ENCODE assay signal across 8 cellular contexts in genomic region chr19:1264801-1265610, GRCh38. TPM values are rescaled to one million over a fixed set of nuclear protein-coding genes. Genes with fewer than 3 reads are reported as not detected.
A peak's percentile ranks its signal among the peaks of the same experiment; 100 is the strongest.
DNase-seq lines count a peak whose midpoint lies in the region; ATAC-seq and TF ChIP-seq lines count a peak whose summit lies in the region.

No MANE protein-coding gene starts in this region.

- H3K4me3 ChIP-seq in heart right ventricle, result peak overlapping the region in 3 of 10 donors; percentile 59 to 62 (median 62)

- peaks cover 51 to 75% (median 68%) of the 10 kb centered on the region in 9 donors for H3K4me1 ChIP-seq in heart right ventricle

- H3K27me3 Mint-ChIP-seq in activated naive CD8-positive, alpha-beta T cell, result no peaks in the 10 kb centered on the region
- H3K27me3 Mint-ChIP-seq in activated naive CD8-positive, alpha-beta T cell treated with anti-CD3 and anti-CD28 coated beads for 36 hours, result peaks cover 1% of the 10 kb centered on the region
- H3K27me3 Mint-ChIP-seq in activated T-cell treated with anti-CD3 and anti-CD28 coated beads, Interleukin-2, amount 50 U/mL, for 4 hours (ENCODE audit: low read depth), result no peaks in the 10 kb centered on the region

- H3K9me3 Mint-ChIP-seq in activated naive CD8-positive, alpha-beta T cell (ENCODE audit: low read depth), result no peaks in the 10 kb centered on the region
- H3K9me3 Mint-ChIP-seq in activated naive CD8-positive, alpha-beta T cell treated with anti-CD3 and anti-CD28 coated beads for 36 hours, result no peaks in the 10 kb centered on the region
- no peaks in the 10 kb centered on the region for H3K9me3 Mint-ChIP-seq in activated T-cell treated with anti-CD3 and anti-CD28 coated beads, Interleukin-2, amount 50 U/mL, for 4 hours

- 70 to 74% methylated on average over 26 of the region's 26 CpGs for WGBS in heart right ventricle, 2 donors

- intact Hi-C loops in heart right ventricle (cut with DNase I) (no loop called here), sciatic nerve (cut with DNase I) (no loop called here)

- no peak for ATAC-seq in activated T-cell treated with anti-CD3 and anti-CD28 coated beads, Interleukin-2, amount 50 U/mL, for 4 hours
- peak in 4 of 8 donors; percentile 5 to 18 (median 8) for ATAC-seq in heart right ventricle
- ATAC-seq in sciatic nerve, result peak; percentile 12

- no peaks in the 10 kb centered on the region for H3K36me3 ChIP-seq in heart right ventricle

- H3K27ac Mint-ChIP-seq in activated naive CD8-positive, alpha-beta T cell, result peak overlapping the region; percentile 41
- H3K27ac Mint-ChIP-seq in activated naive CD8-positive, alpha-beta T cell treated with anti-CD3 and anti-CD28 coated beads for 36 hours, result no peak overlapping the region

- peaks cover 41% of the 10 kb centered on the region for H3K4me1 Mint-ChIP-seq in activated naive CD8-positive, alpha-beta T cell (ENCODE audit: low read depth)
- H3K4me1 Mint-ChIP-seq in activated naive CD8-positive, alpha-beta T cell treated with anti-CD3 and anti-CD28 coated beads for 36 hours, result peaks cover 48% of the 10 kb centered on the region
- H3K4me1 Mint-ChIP-seq in activated T-cell treated with anti-CD3 and anti-CD28 coated beads, Interleukin-2, amount 50 U/mL, for 4 hours (ENCODE audit: low read depth), result peaks cover 52% of the 10 kb centered on the region

- H3K36me3 Mint-ChIP-seq in activated naive CD8-positive, alpha-beta T cell, result no peaks in the 10 kb centered on the region
- peaks cover 19% of the 10 kb centered on the region for H3K36me3 Mint-ChIP-seq in activated naive CD8-positive, alpha-beta T cell treated with anti-CD3 and anti-CD28 coated beads for 36 hours
- H3K36me3 Mint-ChIP-seq in activated T-cell treated with anti-CD3 and anti-CD28 coated beads, Interleukin-2, amount 50 U/mL, for 4 hours (ENCODE audit: insufficient read depth), result peaks cover under 1% of the 10 kb centered on the region

- TF ChIP-seq CTCF in heart right ventricle (IDR thresholded peaks at IDR 0.05), result no peak

- H3K4me3 Mint-ChIP-seq in activated naive CD8-positive, alpha-beta T cell, result peak overlapping the region; percentile 66
- H3K4me3 Mint-ChIP-seq in activated naive CD8-positive, alpha-beta T cell treated with anti-CD3 and anti-CD28 coated beads for 36 hours, result no peak overlapping the region
- peak overlapping the region; percentile 26 for H3K4me3 Mint-ChIP-seq in activated T-cell treated with anti-CD3 and anti-CD28 coated beads, Interleukin-2, amount 50 U/mL, for 4 hours

- no peak for DNase-seq in activated naive CD8-positive, alpha-beta T cell treated with anti-CD3 and anti-CD28 coated beads for 36 hours
- DNase-seq in activated T-cell treated with anti-CD3 and anti-CD28 coated beads, Interleukin-2, amount 50 U/mL, for 4 hours, result no peak
- DNase-seq in heart right ventricle (peak; percentile 72 to 77), sciatic nerve (ENCODE audit: low spot score) (peak; percentile 83), iPS-NIHi11 (ENCODE audit: low spot score) (no peak), SIG-M5 treated with dmso at 0.1 percent for 504 hours (lab: John Stamatoyannopoulos, UW; ENCODE audit: unreplicated experiment) (no peak), SKM-1 (lab: John Stamatoyannopoulos, UW; ENCODE audit: unreplicated experiment) (no peak)

- H3K27ac ChIP-seq in heart right ventricle, result peak overlapping the region; percentile 59 to 100 (median 90)

- H3K9me3 ChIP-seq in heart right ventricle, result no peaks in the 10 kb centered on the region

- H3K27me3 ChIP-seq in heart right ventricle, result no peaks in the 10 kb centered on the region

RNA-seq across cellular contexts. Expression of gene CIRBP, which starts 4.1 kb away (rescaled TPM):
- 100 to 1,000 TPM; 208 to 216 TPM for total RNA-seq in activated naive CD8-positive, alpha-beta T cell treated with anti-CD3 and anti-CD28 coated beads for 36 hours
- 100 to 1,000 TPM; 269 to 294 (median 285) TPM for total RNA-seq in activated T-cell treated with anti-CD3 and anti-CD28 coated beads, Interleukin-2, amount 50 U/mL, for 4 hours
- total RNA-seq in heart right ventricle, result 100 to 1,000 TPM; 227 to 356 (median 280) TPM
- 100 to 1,000 TPM; 180 to 344 TPM for polyA plus RNA-seq in heart right ventricle
- 550 TPM for total RNA-seq in sciatic nerve

RNA-seq across cellular contexts. Expression of gene FAM174C, which starts 10.3 kb away (rescaled TPM):
- 100 to 1,000 TPM in 1 of 2 experiments, 10 to 100 TPM in 1; 99.8 to 101 TPM for total RNA-seq in activated naive CD8-positive, alpha-beta T cell treated with anti-CD3 and anti-CD28 coated beads for 36 hours
- 100 to 1,000 TPM; 189 to 199 (median 194) TPM for total RNA-seq in activated T-cell treated with anti-CD3 and anti-CD28 coated beads, Interleukin-2, amount 50 U/mL, for 4 hours
- total RNA-seq in heart right ventricle (10 to 100 TPM in 7 of 10 donors, 1 to 10 TPM in 3; 8.2 to 19.0 (median 12.7) TPM), sciatic nerve (21.4 TPM)
- 10 to 100 TPM; 40.2 to 70.2 TPM for polyA plus RNA-seq in heart right ventricle

RNA-seq across cellular contexts. Expression of gene MIDN, which starts 16.6 kb away (rescaled TPM):
- total RNA-seq in activated naive CD8-positive, alpha-beta T cell treated with anti-CD3 and anti-CD28 coated beads for 36 hours, result 10 to 100 TPM; 29.3 to 29.6 TPM
- 10 to 100 TPM; 63.2 to 70.0 (median 68.7) TPM for total RNA-seq in activated T-cell treated with anti-CD3 and anti-CD28 coated beads, Interleukin-2, amount 50 U/mL, for 4 hours
- total RNA-seq in heart right ventricle (100 to 1,000 TPM in 2 of 10 donors, 10 to 100 TPM in 8; 45.9 to 236 (median 68.5) TPM), sciatic nerve (117 TPM)
- polyA plus RNA-seq in heart right ventricle, result 10 to 100 TPM; 22.7 to 48.6 TPM

RNA-seq across cellular contexts. Expression of gene EFNA2, which starts 20.7 kb away (rescaled TPM):
- total RNA-seq in activated naive CD8-positive, alpha-beta T cell treated with anti-CD3 and anti-CD28 coated beads for 36 hours, result not detected
- total RNA-seq in activated T-cell treated with anti-CD3 and anti-CD28 coated beads, Interleukin-2, amount 50 U/mL, for 4 hours, result not detected
- total RNA-seq in heart right ventricle (under 1 TPM in 1 of 10 donors, not detected in 9; 0.45 TPM), sciatic nerve (not detected)
- polyA plus RNA-seq in heart right ventricle, result under 1 TPM in 1 of 2 donors, not detected in 1; 0.04 TPM

RNA-seq across cellular contexts. Expression of gene ATP5F1D, which starts 23.5 kb away (rescaled TPM):
- total RNA-seq in activated naive CD8-positive, alpha-beta T cell treated with anti-CD3 and anti-CD28 coated beads for 36 hours, result 100 to 1,000 TPM; 175 to 177 TPM
- 100 to 1,000 TPM; 259 to 434 (median 312) TPM for total RNA-seq in activated T-cell treated with anti-CD3 and anti-CD28 coated beads, Interleukin-2, amount 50 U/mL, for 4 hours
- total RNA-seq in heart right ventricle (100 to 1,000 TPM; 491 to 770 (median 553) TPM), sciatic nerve (90.9 TPM)
- polyA plus RNA-seq in heart right ventricle, result 1,000 to 10,000 TPM in 1 of 2 donors, 100 to 1,000 TPM in 1; 821 to 2,879 TPM

Comparison
In these comparisons a context has a peak if more than half of its experiments do, and no peak if none do; other contexts are left out.
1. DNase-seq: peak in heart right ventricle (2 of 2) and sciatic nerve (single experiment); none in activated naive CD8-positive, alpha-beta T cell treated with anti-CD3 and anti-CD28 coated beads for 36 hours (single experiment), activated T-cell treated with anti-CD3 and anti-CD28 coated beads, Interleukin-2, amount 50 U/mL, for 4 hours (single experiment), iPS-NIHi11 (single experiment), SIG-M5 treated with dmso at 0.1 percent for 504 hours (single experiment) and SKM-1 (single experiment).